ENCODE assay signal across 14 cellular contexts in the genomic region with DNA sequence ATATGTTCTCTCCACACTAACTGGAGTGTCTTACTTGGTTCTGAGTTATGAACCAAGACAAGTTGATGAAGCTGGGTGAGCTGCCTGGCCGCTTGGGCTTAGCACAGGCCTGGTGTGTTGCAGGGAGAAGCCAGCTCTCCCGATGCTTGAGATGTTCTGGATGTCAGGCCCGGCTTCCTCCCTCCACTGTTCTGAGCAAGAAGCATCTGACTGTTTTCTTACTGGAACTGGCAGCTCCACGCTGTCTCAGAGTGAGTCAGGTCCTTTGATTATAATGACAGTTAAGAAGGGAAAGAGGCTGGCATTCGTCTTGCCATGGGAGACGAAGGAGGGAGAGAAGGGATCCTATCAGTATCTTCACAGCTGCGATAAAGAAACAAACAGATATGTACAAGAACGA. TPM values are rescaled to one million over a fixed set of nuclear protein-coding genes. Genes with fewer than 3 reads are reported as not detected.
DNase-seq lines count a peak whose midpoint lies in the region; ATAC-seq and TF ChIP-seq lines count a peak whose summit lies in the region.
"Had no signal": no experiment of that assay in that cellular context is flagged by ENCODE, and none has a peak within 500 bp of the region (broad histone marks: within the 10 kb centered on the region; RNA-seq: fewer than 3 reads in every experiment).

No MANE protein-coding gene starts in this region.

- no peak overlapping the region for H3K4me3 Mint-ChIP-seq in progenitor cell of endocrine pancreas (ENCODE audit: low read depth)
- H3K4me3 Mint-ChIP-seq in stimulated activated memory B cell treated with anti-CD40 and anti-IgM and Interleukin-4, amounts not matched to agents 10 μg/mL and 1 μg/mL and 100 μg/mL, for 72 hours = no peak overlapping the region
- H3K4me3 Mint-ChIP-seq: activated naive CD4-positive, alpha-beta T cell treated with anti-CD3 and anti-CD28 coated beads, Interleukin-2, amount 50 U/mL, for 24 hours; stimulated activated naive CD8-positive, alpha-beta T cell treated with anti-CD3 and anti-CD28 coated beads, Interleukin-15, Interleukin-2, amounts not matched to agents 100 ng/mL and 50 ng/mL, for 24 hours had no signal

- no peaks in the 10 kb centered on the region for H3K27me3 Mint-ChIP-seq in progenitor cell of endocrine pancreas
- no peaks in the 10 kb centered on the region for H3K27me3 Mint-ChIP-seq in stimulated activated memory B cell treated with anti-CD40 and anti-IgM and Interleukin-4, amounts not matched to agents 10 μg/mL and 1 μg/mL and 100 μg/mL, for 72 hours
- H3K27me3 Mint-ChIP-seq: activated naive CD4-positive, alpha-beta T cell treated with anti-CD3 and anti-CD28 coated beads, Interleukin-2, amount 50 U/mL, for 24 hours; stimulated activated naive CD8-positive, alpha-beta T cell treated with anti-CD3 and anti-CD28 coated beads, Interleukin-15, Interleukin-2, amounts not matched to agents 100 ng/mL and 50 ng/mL, for 24 hours had no signal

- in situ Hi-C loops in KBM-7 (cut with MboI; ENCODE audit: low pct_unique_long_range_greater_than_20kb, low sequenced_read_pairs) = no loop called here

- peak overlapping the region; percentile 50 for H3K27ac Mint-ChIP-seq in progenitor cell of endocrine pancreas
- H3K27ac Mint-ChIP-seq in stimulated activated memory B cell treated with anti-CD40 and anti-IgM and Interleukin-4, amounts not matched to agents 10 μg/mL and 1 μg/mL and 100 μg/mL, for 72 hours = no peak overlapping the region
- H3K27ac Mint-ChIP-seq: activated naive CD4-positive, alpha-beta T cell treated with anti-CD3 and anti-CD28 coated beads, Interleukin-2, amount 50 U/mL, for 24 hours; stimulated activated naive CD8-positive, alpha-beta T cell treated with anti-CD3 and anti-CD28 coated beads, Interleukin-15, Interleukin-2, amounts not matched to agents 100 ng/mL and 50 ng/mL, for 24 hours had no signal

- DNase-seq in Daoy (ENCODE audit: low read depth) (peak; percentile 63), fibroblast of mammary gland (ENCODE audit: low read depth) (peak; percentile 82), progenitor cell of endocrine pancreas (ENCODE audit: low spot score, unreplicated experiment) (no peak), GOT3 (lab: John Stamatoyannopoulos, UW) (no peak), KBM-7 (no peak)
- DNase-seq: NCI-H446; RPMI8226; stimulated activated CD4-positive, alpha-beta T cell treated with anti-CD3 and anti-CD28 coated beads, Interleukin-4, amount 100 ng/mL, for 4 hours had no signal

- no peak for TF ChIP-seq CTCF in fibroblast of mammary gland (conservative IDR thresholded peaks at IDR 0.05; ENCODE audit: control insufficient read depth, insufficient read depth, low read depth, low read length)
- no peak for TF ChIP-seq CTCF in progenitor cell of endocrine pancreas (IDR thresholded peaks at IDR 0.05; ENCODE audit: unreplicated experiment)

- H3K4me3 ChIP-seq in fibroblast of mammary gland (ENCODE audit: control insufficient read depth, low read depth, low read length) = no peak overlapping the region

- ATAC-seq in SK-N-SH treated with all-trans-retinoic acid at 6 μM for 48 hours (peak; percentile 88), GM21786 (IDR thresholded peaks at IDR 0.05; ENCODE audit: unreplicated experiment) (no peak)
- no peak for ATAC-seq in stimulated activated memory B cell treated with anti-CD40 and anti-IgM and Interleukin-4, amounts not matched to agents 10 μg/mL and 1 μg/mL and 100 μg/mL, for 72 hours

- no peaks in the 10 kb centered on the region for H3K36me3 Mint-ChIP-seq in progenitor cell of endocrine pancreas (ENCODE audit: insufficient read depth)
- H3K36me3 Mint-ChIP-seq in stimulated activated memory B cell treated with anti-CD40 and anti-IgM and Interleukin-4, amounts not matched to agents 10 μg/mL and 1 μg/mL and 100 μg/mL, for 72 hours = peaks cover 14% of the 10 kb centered on the region

- H3K9me3 Mint-ChIP-seq in progenitor cell of endocrine pancreas (ENCODE audit: low read depth) = no peaks in the 10 kb centered on the region
- no peaks in the 10 kb centered on the region for H3K9me3 Mint-ChIP-seq in stimulated activated memory B cell treated with anti-CD40 and anti-IgM and Interleukin-4, amounts not matched to agents 10 μg/mL and 1 μg/mL and 100 μg/mL, for 72 hours
- H3K9me3 Mint-ChIP-seq: activated naive CD4-positive, alpha-beta T cell treated with anti-CD3 and anti-CD28 coated beads, Interleukin-2, amount 50 U/mL, for 24 hours; stimulated activated naive CD8-positive, alpha-beta T cell treated with anti-CD3 and anti-CD28 coated beads, Interleukin-15, Interleukin-2, amounts not matched to agents 100 ng/mL and 50 ng/mL, for 24 hours had no signal

- no peaks in the 10 kb centered on the region for H3K4me1 Mint-ChIP-seq in progenitor cell of endocrine pancreas (ENCODE audit: low read depth)
- peaks cover 6% of the 10 kb centered on the region for H3K4me1 Mint-ChIP-seq in stimulated activated memory B cell treated with anti-CD40 and anti-IgM and Interleukin-4, amounts not matched to agents 10 μg/mL and 1 μg/mL and 100 μg/mL, for 72 hours
- H3K4me1 Mint-ChIP-seq: activated naive CD4-positive, alpha-beta T cell treated with anti-CD3 and anti-CD28 coated beads, Interleukin-2, amount 50 U/mL, for 24 hours had no signal

TF ChIP-seq in SK-N-SH treated with all-trans-retinoic acid at 6 μM for 48 hours, 23 proteins besides CTCF, POLR2A, EP300 and RAD21:
- TF ChIP-seq ZNF565 (CRISPR knock-in tag; conservative IDR thresholded peaks at IDR 0.05; ENCODE audit: low read depth) (no peak), ISL1 (CRISPR knock-in tag; IDR thresholded peaks at IDR 0.05) (no peak), TOX (CRISPR knock-in tag; IDR thresholded peaks at IDR 0.05; ENCODE audit: borderline replicate concordance) (no peak), ZNF70 (CRISPR knock-in tag; IDR thresholded peaks at IDR 0.05) (no peak), TCF4 (CRISPR knock-in tag; IDR thresholded peaks at IDR 0.05; ENCODE audit: borderline replicate concordance) (no peak), RARB (CRISPR knock-in tag; IDR thresholded peaks at IDR 0.05) (no peak), OSR1 (CRISPR knock-in tag; IDR thresholded peaks at IDR 0.05) (no peak), ARNTL (CRISPR knock-in tag; IDR thresholded peaks at IDR 0.05; ENCODE audit: borderline replicate concordance, low read depth) (no peak), BACH2 (CRISPR knock-in tag; IDR thresholded peaks at IDR 0.05; ENCODE audit: borderline replicate concordance) (no peak), ZC3H10 (CRISPR knock-in tag; IDR thresholded peaks at IDR 0.05) (no peak), GLIS3 (CRISPR knock-in tag; IDR thresholded peaks at IDR 0.05) (no peak), CSDC2 (CRISPR knock-in tag; IDR thresholded peaks at IDR 0.05) (no peak)
- TF ChIP-seq, protein P1, sequence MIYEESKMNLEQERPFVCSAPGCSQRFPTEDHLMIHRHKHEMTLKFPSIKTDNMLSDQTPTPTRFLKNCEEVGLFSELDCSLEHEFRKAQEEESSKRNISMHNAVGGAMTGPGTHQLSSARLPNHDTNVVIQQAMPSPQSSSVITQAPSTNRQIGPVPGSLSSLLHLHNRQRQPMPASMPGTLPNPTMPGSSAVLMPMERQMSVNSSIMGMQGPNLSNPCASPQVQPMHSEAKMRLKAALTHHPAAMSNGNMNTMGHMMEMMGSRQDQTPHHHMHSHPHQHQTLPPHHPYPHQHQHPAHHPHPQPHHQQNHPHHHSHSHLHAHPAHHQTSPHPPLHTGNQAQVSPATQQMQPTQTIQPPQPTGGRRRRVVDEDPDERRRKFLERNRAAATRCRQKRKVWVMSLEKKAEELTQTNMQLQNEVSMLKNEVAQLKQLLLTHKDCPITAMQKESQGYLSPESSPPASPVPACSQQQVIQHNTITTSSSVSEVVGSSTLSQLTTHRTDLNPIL (CRISPR knock-in tag; IDR thresholded peaks at IDR 0.05; ENCODE audit: low read depth) = no peak
- TF ChIP-seq, protein P2, sequence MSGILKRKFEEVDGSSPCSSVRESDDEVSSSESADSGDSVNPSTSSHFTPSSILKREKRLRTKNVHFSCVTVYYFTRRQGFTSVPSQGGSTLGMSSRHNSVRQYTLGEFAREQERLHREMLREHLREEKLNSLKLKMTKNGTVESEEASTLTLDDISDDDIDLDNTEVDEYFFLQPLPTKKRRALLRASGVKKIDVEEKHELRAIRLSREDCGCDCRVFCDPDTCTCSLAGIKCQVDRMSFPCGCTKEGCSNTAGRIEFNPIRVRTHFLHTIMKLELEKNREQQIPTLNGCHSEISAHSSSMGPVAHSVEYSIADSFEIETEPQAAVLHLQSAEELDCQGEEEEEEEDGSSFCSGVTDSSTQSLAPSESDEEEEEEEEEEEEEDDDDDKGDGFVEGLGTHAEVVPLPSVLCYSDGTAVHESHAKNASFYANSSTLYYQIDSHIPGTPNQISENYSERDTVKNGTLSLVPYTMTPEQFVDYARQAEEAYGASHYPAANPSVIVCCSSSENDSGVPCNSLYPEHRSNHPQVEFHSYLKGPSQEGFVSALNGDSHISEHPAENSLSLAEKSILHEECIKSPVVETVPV (CRISPR knock-in tag; IDR thresholded peaks at IDR 0.05) = no peak

RNA-seq across cellular contexts. Expression of gene CRTAM, which starts 46.5 kb away (rescaled TPM):
- 0.06 and 0.27 TPM in 2 replicates for total RNA-seq in Daoy (2014; rRNA removed; shearing (Covaris generic))
- total RNA-seq in progenitor cell of endocrine pancreas = not detected in 2 replicates
- total RNA-seq: mesenteric fat pad had no signal

Comparison
In these comparisons a context has a peak if more than half of its experiments do, and no peak if none do; other contexts are left out.
1. DNase-seq: peak in Daoy (single experiment) and fibroblast of mammary gland (single experiment); none in progenitor cell of endocrine pancreas (single experiment), GOT3 (single experiment) and KBM-7 (single experiment).